1 cellular context compared by ENCODE assay signal in the genomic region with DNA sequence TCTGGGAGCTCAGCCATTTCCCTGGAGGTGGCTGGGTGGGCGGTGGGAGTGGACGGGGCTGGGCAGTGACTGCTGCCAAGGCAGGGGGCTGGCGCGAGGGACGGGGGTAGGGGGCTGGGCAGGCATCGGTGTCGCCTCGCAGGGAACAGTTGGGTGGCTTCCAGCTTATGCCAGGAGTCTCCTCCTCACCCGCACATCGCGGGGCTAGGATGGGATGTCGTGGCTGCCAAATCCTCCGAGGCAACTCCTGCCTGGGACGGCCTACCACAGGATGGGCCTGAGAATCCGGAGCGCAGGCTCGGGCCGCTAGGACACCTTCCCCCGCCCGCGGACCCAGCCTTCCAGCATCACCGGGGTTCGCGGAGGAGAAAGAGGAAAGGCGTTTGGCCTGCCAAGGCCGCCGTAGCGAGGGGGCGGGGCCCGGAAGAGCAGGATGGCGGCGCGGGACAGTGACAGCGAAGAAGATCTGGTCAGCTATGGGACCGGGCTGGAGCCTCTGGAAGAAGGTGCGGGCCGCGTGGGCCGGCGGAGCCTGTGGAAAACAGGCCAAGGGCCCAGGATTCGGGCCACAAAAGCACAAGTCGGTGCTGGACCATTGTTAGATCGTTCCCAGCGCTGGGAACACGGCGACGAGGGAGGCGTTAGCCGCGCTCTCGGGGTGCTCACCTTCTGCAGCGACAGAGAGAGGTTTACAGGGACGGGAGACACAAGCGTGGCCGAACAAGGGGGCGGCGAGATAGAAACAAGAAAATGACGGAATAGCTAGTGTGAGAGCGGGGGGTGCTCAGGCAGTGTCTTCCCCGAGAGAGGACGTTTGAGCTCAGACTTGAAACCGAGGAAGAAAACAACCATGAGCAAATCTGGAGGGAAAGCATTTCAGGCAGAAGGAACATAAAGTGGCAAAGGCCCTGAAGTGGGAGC.
TF ChIP-seq lines count a peak whose summit lies in the region.

A gene with protein sequence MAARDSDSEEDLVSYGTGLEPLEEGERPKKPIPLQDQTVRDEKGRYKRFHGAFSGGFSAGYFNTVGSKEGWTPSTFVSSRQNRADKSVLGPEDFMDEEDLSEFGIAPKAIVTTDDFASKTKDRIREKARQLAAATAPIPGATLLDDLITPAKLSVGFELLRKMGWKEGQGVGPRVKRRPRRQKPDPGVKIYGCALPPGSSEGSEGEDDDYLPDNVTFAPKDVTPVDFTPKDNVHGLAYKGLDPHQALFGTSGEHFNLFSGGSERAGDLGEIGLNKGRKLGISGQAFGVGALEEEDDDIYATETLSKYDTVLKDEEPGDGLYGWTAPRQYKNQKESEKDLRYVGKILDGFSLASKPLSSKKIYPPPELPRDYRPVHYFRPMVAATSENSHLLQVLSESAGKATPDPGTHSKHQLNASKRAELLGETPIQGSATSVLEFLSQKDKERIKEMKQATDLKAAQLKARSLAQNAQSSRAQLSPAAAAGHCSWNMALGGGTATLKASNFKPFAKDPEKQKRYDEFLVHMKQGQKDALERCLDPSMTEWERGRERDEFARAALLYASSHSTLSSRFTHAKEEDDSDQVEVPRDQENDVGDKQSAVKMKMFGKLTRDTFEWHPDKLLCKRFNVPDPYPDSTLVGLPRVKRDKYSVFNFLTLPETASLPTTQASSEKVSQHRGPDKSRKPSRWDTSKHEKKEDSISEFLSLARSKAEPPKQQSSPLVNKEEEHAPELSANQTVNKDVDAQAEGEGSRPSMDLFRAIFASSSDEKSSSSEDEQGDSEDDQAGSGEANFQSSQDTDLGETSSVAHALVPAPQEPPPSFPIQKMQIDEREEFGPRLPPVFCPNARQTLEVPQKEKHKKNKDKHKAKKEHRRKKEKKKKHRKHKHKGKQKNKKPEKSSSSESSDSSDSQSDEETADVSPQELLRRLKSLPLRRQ (plus strand): TSS at position 421 of the 921 bp plus-strand sequence. CDS start 13 bp downstream, at position 434.

TF ChIP-seq in K562, 482 proteins besides CTCF, POLR2A, EP300 and RAD21 (continued from another document and continues in another):
- TF ChIP-seq, protein P1, sequence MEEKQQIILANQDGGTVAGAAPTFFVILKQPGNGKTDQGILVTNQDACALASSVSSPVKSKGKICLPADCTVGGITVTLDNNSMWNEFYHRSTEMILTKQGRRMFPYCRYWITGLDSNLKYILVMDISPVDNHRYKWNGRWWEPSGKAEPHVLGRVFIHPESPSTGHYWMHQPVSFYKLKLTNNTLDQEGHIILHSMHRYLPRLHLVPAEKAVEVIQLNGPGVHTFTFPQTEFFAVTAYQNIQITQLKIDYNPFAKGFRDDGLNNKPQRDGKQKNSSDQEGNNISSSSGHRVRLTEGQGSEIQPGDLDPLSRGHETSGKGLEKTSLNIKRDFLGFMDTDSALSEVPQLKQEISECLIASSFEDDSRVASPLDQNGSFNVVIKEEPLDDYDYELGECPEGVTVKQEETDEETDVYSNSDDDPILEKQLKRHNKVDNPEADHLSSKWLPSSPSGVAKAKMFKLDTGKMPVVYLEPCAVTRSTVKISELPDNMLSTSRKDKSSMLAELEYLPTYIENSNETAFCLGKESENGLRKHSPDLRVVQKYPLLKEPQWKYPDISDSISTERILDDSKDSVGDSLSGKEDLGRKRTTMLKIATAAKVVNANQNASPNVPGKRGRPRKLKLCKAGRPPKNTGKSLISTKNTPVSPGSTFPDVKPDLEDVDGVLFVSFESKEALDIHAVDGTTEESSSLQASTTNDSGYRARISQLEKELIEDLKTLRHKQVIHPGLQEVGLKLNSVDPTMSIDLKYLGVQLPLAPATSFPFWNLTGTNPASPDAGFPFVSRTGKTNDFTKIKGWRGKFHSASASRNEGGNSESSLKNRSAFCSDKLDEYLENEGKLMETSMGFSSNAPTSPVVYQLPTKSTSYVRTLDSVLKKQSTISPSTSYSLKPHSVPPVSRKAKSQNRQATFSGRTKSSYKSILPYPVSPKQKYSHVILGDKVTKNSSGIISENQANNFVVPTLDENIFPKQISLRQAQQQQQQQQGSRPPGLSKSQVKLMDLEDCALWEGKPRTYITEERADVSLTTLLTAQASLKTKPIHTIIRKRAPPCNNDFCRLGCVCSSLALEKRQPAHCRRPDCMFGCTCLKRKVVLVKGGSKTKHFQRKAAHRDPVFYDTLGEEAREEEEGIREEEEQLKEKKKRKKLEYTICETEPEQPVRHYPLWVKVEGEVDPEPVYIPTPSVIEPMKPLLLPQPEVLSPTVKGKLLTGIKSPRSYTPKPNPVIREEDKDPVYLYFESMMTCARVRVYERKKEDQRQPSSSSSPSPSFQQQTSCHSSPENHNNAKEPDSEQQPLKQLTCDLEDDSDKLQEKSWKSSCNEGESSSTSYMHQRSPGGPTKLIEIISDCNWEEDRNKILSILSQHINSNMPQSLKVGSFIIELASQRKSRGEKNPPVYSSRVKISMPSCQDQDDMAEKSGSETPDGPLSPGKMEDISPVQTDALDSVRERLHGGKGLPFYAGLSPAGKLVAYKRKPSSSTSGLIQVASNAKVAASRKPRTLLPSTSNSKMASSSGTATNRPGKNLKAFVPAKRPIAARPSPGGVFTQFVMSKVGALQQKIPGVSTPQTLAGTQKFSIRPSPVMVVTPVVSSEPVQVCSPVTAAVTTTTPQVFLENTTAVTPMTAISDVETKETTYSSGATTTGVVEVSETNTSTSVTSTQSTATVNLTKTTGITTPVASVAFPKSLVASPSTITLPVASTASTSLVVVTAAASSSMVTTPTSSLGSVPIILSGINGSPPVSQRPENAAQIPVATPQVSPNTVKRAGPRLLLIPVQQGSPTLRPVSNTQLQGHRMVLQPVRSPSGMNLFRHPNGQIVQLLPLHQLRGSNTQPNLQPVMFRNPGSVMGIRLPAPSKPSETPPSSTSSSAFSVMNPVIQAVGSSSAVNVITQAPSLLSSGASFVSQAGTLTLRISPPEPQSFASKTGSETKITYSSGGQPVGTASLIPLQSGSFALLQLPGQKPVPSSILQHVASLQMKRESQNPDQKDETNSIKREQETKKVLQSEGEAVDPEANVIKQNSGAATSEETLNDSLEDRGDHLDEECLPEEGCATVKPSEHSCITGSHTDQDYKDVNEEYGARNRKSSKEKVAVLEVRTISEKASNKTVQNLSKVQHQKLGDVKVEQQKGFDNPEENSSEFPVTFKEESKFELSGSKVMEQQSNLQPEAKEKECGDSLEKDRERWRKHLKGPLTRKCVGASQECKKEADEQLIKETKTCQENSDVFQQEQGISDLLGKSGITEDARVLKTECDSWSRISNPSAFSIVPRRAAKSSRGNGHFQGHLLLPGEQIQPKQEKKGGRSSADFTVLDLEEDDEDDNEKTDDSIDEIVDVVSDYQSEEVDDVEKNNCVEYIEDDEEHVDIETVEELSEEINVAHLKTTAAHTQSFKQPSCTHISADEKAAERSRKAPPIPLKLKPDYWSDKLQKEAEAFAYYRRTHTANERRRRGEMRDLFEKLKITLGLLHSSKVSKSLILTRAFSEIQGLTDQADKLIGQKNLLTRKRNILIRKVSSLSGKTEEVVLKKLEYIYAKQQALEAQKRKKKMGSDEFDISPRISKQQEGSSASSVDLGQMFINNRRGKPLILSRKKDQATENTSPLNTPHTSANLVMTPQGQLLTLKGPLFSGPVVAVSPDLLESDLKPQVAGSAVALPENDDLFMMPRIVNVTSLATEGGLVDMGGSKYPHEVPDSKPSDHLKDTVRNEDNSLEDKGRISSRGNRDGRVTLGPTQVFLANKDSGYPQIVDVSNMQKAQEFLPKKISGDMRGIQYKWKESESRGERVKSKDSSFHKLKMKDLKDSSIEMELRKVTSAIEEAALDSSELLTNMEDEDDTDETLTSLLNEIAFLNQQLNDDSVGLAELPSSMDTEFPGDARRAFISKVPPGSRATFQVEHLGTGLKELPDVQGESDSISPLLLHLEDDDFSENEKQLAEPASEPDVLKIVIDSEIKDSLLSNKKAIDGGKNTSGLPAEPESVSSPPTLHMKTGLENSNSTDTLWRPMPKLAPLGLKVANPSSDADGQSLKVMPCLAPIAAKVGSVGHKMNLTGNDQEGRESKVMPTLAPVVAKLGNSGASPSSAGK (IDR thresholded peaks at IDR 0.05), result 0 out of 2 replicates have a peak, but pooled peaks have one; percentile 30
- TF ChIP-seq NFIC (IDR thresholded peaks at IDR 0.05) (peak; percentile 62), NEUROD1 (IDR thresholded peaks at IDR 0.05; ENCODE audit: borderline replicate concordance, low read depth, low read length, partially characterized antibody) (peak; percentile 82), SIN3B (IDR thresholded peaks at IDR 0.05; ENCODE audit: low read depth) (peak; percentile 95), MTF1 (CRISPR knock-in tag; IDR thresholded peaks at IDR 0.05; ENCODE audit: borderline replicate concordance) (no peak), E2F1 (CRISPR knock-in tag; IDR thresholded peaks at IDR 0.05) (peak; percentile 67; the same call in 1 of the 2 replicates), ZNF518B (CRISPR knock-in tag; IDR thresholded peaks at IDR 0.05) (no peak), CUX1 (CRISPR knock-in tag; IDR thresholded peaks at IDR 0.05) (no peak), ELF2 (CRISPR knock-in tag; IDR thresholded peaks at IDR 0.05) (peak; percentile 95)
- TF ChIP-seq, protein P2, sequence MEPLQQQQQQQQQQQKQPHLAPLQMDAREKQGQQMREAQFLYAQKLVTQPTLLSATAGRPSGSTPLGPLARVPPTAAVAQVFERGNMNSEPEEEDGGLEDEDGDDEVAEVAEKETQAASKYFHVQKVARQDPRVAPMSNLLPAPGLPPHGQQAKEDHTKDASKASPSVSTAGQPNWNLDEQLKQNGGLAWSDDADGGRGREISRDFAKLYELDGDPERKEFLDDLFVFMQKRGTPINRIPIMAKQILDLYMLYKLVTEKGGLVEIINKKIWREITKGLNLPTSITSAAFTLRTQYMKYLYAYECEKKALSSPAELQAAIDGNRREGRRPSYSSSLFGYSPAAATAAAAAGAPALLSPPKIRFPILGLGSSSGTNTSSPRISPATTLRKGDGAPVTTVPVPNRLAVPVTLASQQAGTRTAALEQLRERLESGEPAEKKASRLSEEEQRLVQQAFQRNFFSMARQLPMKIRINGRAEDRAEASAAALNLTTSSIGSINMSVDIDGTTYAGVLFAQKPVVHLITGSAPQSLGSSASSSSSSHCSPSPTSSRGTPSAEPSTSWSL (CRISPR knock-in tag; IDR thresholded peaks at IDR 0.05; ENCODE audit: borderline replicate concordance), result no peak
